ENCODE assay signal across 26 cellular contexts in the genomic region with DNA sequence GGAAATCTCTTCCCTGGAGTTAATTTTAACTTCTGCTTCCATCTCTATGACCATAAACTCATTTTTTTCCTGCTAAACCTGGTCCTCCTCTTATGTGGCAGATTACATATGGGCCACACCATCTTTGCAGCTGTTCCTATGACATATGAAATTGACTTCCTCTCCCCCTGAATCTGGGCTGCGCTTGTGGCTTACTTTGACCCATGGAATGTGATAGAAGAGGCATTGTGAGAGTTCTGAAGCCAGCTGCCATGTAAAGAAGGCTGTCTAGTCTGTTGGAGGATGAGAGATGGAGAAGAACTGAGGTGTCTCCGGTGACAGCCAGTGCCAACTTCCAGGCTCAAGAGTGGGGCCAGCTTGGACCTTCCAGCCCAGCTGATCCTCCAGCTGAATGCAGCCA.
"Had no signal": no experiment of that assay in that cellular context is flagged by ENCODE, and none has a peak within 500 bp of the region (broad histone marks: within the 10 kb centered on the region; RNA-seq: fewer than 3 reads in every experiment).

No MANE protein-coding gene starts in this region.

- H3K9me3 Mint-ChIP-seq: activated B cell treated with CpG ODN at 0.5 μM for 24 hours; activated CD4-positive, alpha-beta T cell treated with anti-CD3 and anti-CD28 coated beads, Interleukin-2, amount 10 ng/mL, durations not matched to agents 24 days and 14 days; activated naive CD8-positive, alpha-beta T cell treated with anti-CD3 and anti-CD28 coated beads, Interleukin-2, amount 50 U/mL, for 24 hours; activated T-cell treated with anti-CD3 and anti-CD28 coated beads, Interleukin-2, amount 50 U/mL, for 24 hours; activated T-helper 1 cell treated with anti-CD3 and anti-CD28 coated beads, Interleukin-12 subunit alpha, Interleukin-12 subunit beta, Interleukin-2, Interleukin-4 antibody, amounts not matched to agents 30 ng/mL and 10 ng/mL and 1 ng/mL, durations not matched to agents 14 hours and 24 hours and 36 hours; T-helper 2 cell treated with Interferon-gamma antibody and Interleukin-4, amounts not matched to agents 5 μg/mL and 100 μg/mL, for 36 hours had no signal

- ATAC-seq: activated CD8-positive, alpha-beta memory T cell treated with anti-CD3 and anti-CD28 coated beads, Interleukin-2, amount 10 ng/mL, durations not matched to agents 7 days and 5 days; activated naive CD8-positive, alpha-beta T cell treated with anti-CD3 and anti-CD28 coated beads, Interleukin-2, amount 50 U/mL, for 24 hours; PC-3 had no signal

- H3K36me3 Mint-ChIP-seq: activated CD8-positive, alpha-beta memory T cell treated with anti-CD3 and anti-CD28 coated beads, Interleukin-2, amount 10 ng/mL, durations not matched to agents 7 days and 5 days; activated naive CD4-positive, alpha-beta T cell treated with anti-CD3 and anti-CD28 coated beads, Interleukin-2, amount 50 U/mL, for 72 hours had no signal

- H3K36me3 ChIP-seq: ascending aorta, brain microvascular endothelial cell, cardiac muscle cell had no signal

- H3K4me3 Mint-ChIP-seq: activated B cell treated with CpG ODN at 0.5 μM for 24 hours; activated CD4-positive, alpha-beta T cell treated with anti-CD3 and anti-CD28 coated beads, Interleukin-2, amount 10 ng/mL, durations not matched to agents 24 days and 14 days; activated CD8-positive, alpha-beta memory T cell treated with anti-CD3 and anti-CD28 coated beads, Interleukin-2, amount 10 ng/mL, durations not matched to agents 7 days and 5 days; activated naive CD8-positive, alpha-beta T cell treated with anti-CD3 and anti-CD28 coated beads, Interleukin-2, amount 50 U/mL, for 24 hours; activated T-cell treated with anti-CD3 and anti-CD28 coated beads, Interleukin-2, amount 50 U/mL, for 24 hours; activated T-helper 1 cell treated with anti-CD3 and anti-CD28 coated beads, Interleukin-12 subunit alpha, Interleukin-12 subunit beta, Interleukin-2, Interleukin-4 antibody, amounts not matched to agents 30 ng/mL and 10 ng/mL and 1 ng/mL, durations not matched to agents 14 hours and 24 hours and 36 hours; T-helper 2 cell treated with Interferon-gamma antibody and Interleukin-4, amounts not matched to agents 5 μg/mL and 100 μg/mL, for 36 hours had no signal

- DNase-seq: activated B cell treated with CpG ODN at 0.5 μM for 24 hours; activated CD4-positive, alpha-beta T cell treated with anti-CD3 and anti-CD28 coated beads for 1 hour; activated CD4-positive, alpha-beta T cell treated with anti-CD3 and anti-CD28 coated beads, Interleukin-2, amount 10 ng/mL, durations not matched to agents 24 days and 14 days; activated CD4-positive, alpha-beta T cell treated with anti-CD3 and anti-CD28 coated beads, Interleukin-2, amount 50 U/mL, for 48 hours; activated CD8-positive, alpha-beta memory T cell treated with anti-CD3 and anti-CD28 coated beads, Interleukin-2, amount 10 ng/mL, durations not matched to agents 7 days and 5 days; activated effector memory CD4-positive, alpha-beta T cell treated with Interleukin-2 at 50 U/mL for 16 hours; activated naive CD4-positive, alpha-beta T cell treated with Interleukin-2 at 50 U/mL for 16 hours; activated naive CD8-positive, alpha-beta T cell treated with anti-CD3 and anti-CD28 coated beads, Interleukin-2, amount 50 U/mL, for 24 hours; activated T-cell treated with anti-CD3 and anti-CD28 coated beads, Interleukin-2, amount 50 U/mL, for 24 hours; amniotic stem cell; brain microvascular endothelial cell; MM.1S; NCI-H1105; NCI-H1436; NCI-H1694 treated with DMSO at 0.1 percent for 48 hours; NCI-H2029 treated with DMSO at 0.1 percent for 48 hours; NCI-H524; PC-3; SHP77 treated with DMSO at 0.1 percent for 48 hours; SW 1271 had no signal

- H3K27ac ChIP-seq: ascending aorta, brain microvascular endothelial cell, cardiac muscle cell, SK-N-MC had no signal

- H3K4me3 ChIP-seq: ascending aorta, cardiac muscle cell, SK-N-MC had no signal

- H3K27ac Mint-ChIP-seq: activated B cell treated with CpG ODN at 0.5 μM for 24 hours; activated CD4-positive, alpha-beta T cell treated with anti-CD3 and anti-CD28 coated beads, Interleukin-2, amount 10 ng/mL, durations not matched to agents 24 days and 14 days; activated CD8-positive, alpha-beta memory T cell treated with anti-CD3 and anti-CD28 coated beads, Interleukin-2, amount 10 ng/mL, durations not matched to agents 7 days and 5 days; activated naive CD8-positive, alpha-beta T cell treated with anti-CD3 and anti-CD28 coated beads, Interleukin-2, amount 50 U/mL, for 24 hours; activated T-cell treated with anti-CD3 and anti-CD28 coated beads, Interleukin-2, amount 50 U/mL, for 24 hours; activated T-helper 1 cell treated with anti-CD3 and anti-CD28 coated beads, Interleukin-12 subunit alpha, Interleukin-12 subunit beta, Interleukin-2, Interleukin-4 antibody, amounts not matched to agents 30 ng/mL and 10 ng/mL and 1 ng/mL, durations not matched to agents 14 hours and 24 hours and 36 hours; T-helper 2 cell treated with Interferon-gamma antibody and Interleukin-4, amounts not matched to agents 5 μg/mL and 100 μg/mL, for 36 hours had no signal

- H3K27me3 ChIP-seq: ascending aorta, brain microvascular endothelial cell, cardiac muscle cell had no signal

- H3K9me3 ChIP-seq: ascending aorta had no signal

- H3K4me1 Mint-ChIP-seq: activated B cell treated with CpG ODN at 0.5 μM for 24 hours; activated CD4-positive, alpha-beta T cell treated with anti-CD3 and anti-CD28 coated beads, Interleukin-2, amount 10 ng/mL, durations not matched to agents 24 days and 14 days; activated CD8-positive, alpha-beta memory T cell treated with anti-CD3 and anti-CD28 coated beads, Interleukin-2, amount 10 ng/mL, durations not matched to agents 7 days and 5 days; activated naive CD8-positive, alpha-beta T cell treated with anti-CD3 and anti-CD28 coated beads, Interleukin-2, amount 50 U/mL, for 24 hours had no signal
